In genomic region chr15:56930663-56931313, GRCh38 we compare ENCODE assay signal across 26 cellular contexts. TPM values are rescaled to one million over a fixed set of nuclear protein-coding genes. Genes with fewer than 3 reads are reported as not detected.
DNase-seq lines count a peak whose midpoint lies in the region; ATAC-seq, FAIRE-seq and TF ChIP-seq lines count a peak whose summit lies in the region.
"Had no signal": no experiment of that assay in that cellular context is flagged by ENCODE, and none has a peak within 500 bp of the region (broad histone marks: within the 10 kb centered on the region; RNA-seq: fewer than 3 reads in every experiment).

No MANE protein-coding gene starts in this region.

- no peaks in the 10 kb centered on the region for H3K9me2 ChIP-seq in hepatocyte (replicated peaks; ENCODE audit: insufficient read depth)

- WGBS in hepatocyte (ENCODE audit: low lambda C conversion rate, missing lambda C conversion rate) = 79% methylated on average over 2 of the region's 2 CpGs
- 3% methylated on average over 2 of the region's 2 CpGs for WGBS in thymus

- FAIRE-seq in RCC 7860 (lab: Jason Lieb, UNC) = no peak
- FAIRE-seq: A204.1, K562 had no signal

- no peak for DNase-seq in activated CD8-positive, alpha-beta T cell treated with anti-CD3 and anti-CD28 coated beads for 36 hours
- no peak for DNase-seq in activated CD8-positive, alpha-beta T cell treated with anti-CD3 and anti-CD28 coated beads, Interleukin-2, amount 10 ng/mL, durations not matched to agents 7 days and 5 days
- DNase-seq in T-cell (no peak), hepatocyte (ENCODE audit: low spot score) (no peak), HCEC 1CT (no peak), RCC 7860 (ENCODE audit: low spot score) (no peak), vagina (ENCODE audit: extremely low spot score in 2 of 2) (no peak)
- DNase-seq: activated CD4-positive, alpha-beta T cell treated with anti-CD3 and anti-CD28 coated beads for 1 hour; activated CD8-positive, alpha-beta memory T cell treated with anti-CD3 and anti-CD28 coated beads, Interleukin-2, amount 10 ng/mL, durations not matched to agents 7 days and 5 days; amygdala; C1 segment of cervical spinal cord; DMS53; effector memory CD4-positive, alpha-beta T cell; heart right ventricle; immature natural killer cell; NCI-H1092; NCI-H2029 treated with DMSO at 0.1 percent for 48 hours; NCI-H510A; stimulated activated CD4-positive, alpha-beta T cell treated with anti-CD3 and anti-CD28 coated beads, Interleukin-1b, Interleukin-23, amount 100 ng/mL, for 48 hours; stimulated activated naive CD4-positive, alpha-beta T cell treated with Interleukin-2 at 50 U/mL for 16 hours had no signal

- H3K27ac Mint-ChIP-seq in activated CD8-positive, alpha-beta T cell treated with anti-CD3 and anti-CD28 coated beads for 36 hours = peak overlapping the region; percentile 61
- H3K27ac Mint-ChIP-seq in activated CD8-positive, alpha-beta T cell treated with anti-CD3 and anti-CD28 coated beads, Interleukin-2, amount 10 ng/mL, durations not matched to agents 7 days and 5 days = no peak overlapping the region
- peak overlapping the region; percentile 16 to 69 for H3K27ac Mint-ChIP-seq in T-cell
- H3K27ac Mint-ChIP-seq: activated CD8-positive, alpha-beta memory T cell treated with anti-CD3 and anti-CD28 coated beads, Interleukin-2, amount 10 ng/mL, durations not matched to agents 7 days and 5 days; activated T-helper 17 cell treated with anti-CD3 and anti-CD28 coated beads, Interleukin-2, amount 50 U/mL, for 72 hours had no signal

- H3K4me3 ChIP-seq in hepatocyte (no peak overlapping the region), thymus (ENCODE audit: low read length) (peak overlapping the region; percentile 49), vagina (no peak overlapping the region)
- H3K4me3 ChIP-seq: heart right ventricle, K562, lung had no signal

- POLR2A ChIA-PET in activated CD8-positive, alpha-beta T cell treated with anti-CD3 and anti-CD28 coated beads for 36 hours (lab: Charles Lee) = interaction anchor here (1.0 to 1.3 kb wide), 2 partner anchors 11 to 12 kb away, joined by 4 to 5 read pairs; no protein-coding TSS in a partner anchor
- POLR2A ChIA-PET in activated CD8-positive, alpha-beta T cell treated with anti-CD3 and anti-CD28 coated beads, Interleukin-2, amount 10 ng/mL, durations not matched to agents 7 days and 5 days (lab: Charles Lee) = interaction anchor here (0.6 kb wide), 1 partner anchor 48 kb away, joined by 5 read pairs; no protein-coding TSS in a partner anchor
- POLR2A ChIA-PET in T-cell (lab: Charles Lee) = interaction anchor here (0.6 to 0.9 kb wide), 3 partner anchors 9 to 201 kb away, joined by 3 to 6 read pairs (median 3); no protein-coding TSS in a partner anchor

- H3K4me1 Mint-ChIP-seq in activated CD8-positive, alpha-beta T cell treated with anti-CD3 and anti-CD28 coated beads for 36 hours (ENCODE audit: low read depth) = peaks cover 71% of the 10 kb centered on the region
- H3K4me1 Mint-ChIP-seq in activated CD8-positive, alpha-beta T cell treated with anti-CD3 and anti-CD28 coated beads, Interleukin-2, amount 10 ng/mL, durations not matched to agents 7 days and 5 days (ENCODE audit: low read depth) = peaks cover 27% of the 10 kb centered on the region
- H3K4me1 Mint-ChIP-seq in T-cell = peaks cover 74 to 85% (median 82%) of the 10 kb centered on the region in 3 donors

- CTCF ChIA-PET in activated CD8-positive, alpha-beta T cell treated with anti-CD3 and anti-CD28 coated beads for 36 hours (lab: Charles Lee) = interaction anchor here (1.3 kb wide), 1 partner anchor 11 kb away, joined by 3 read pairs; no protein-coding TSS in a partner anchor
- CTCF ChIA-PET in activated CD8-positive, alpha-beta T cell treated with anti-CD3 and anti-CD28 coated beads, Interleukin-2, amount 10 ng/mL, durations not matched to agents 7 days and 5 days (lab: Charles Lee) = interaction anchor here (1.6 kb wide), 1 partner anchor 61 kb away, joined by 3 read pairs; no protein-coding TSS in a partner anchor
- CTCF ChIA-PET in T-cell (lab: Charles Lee) = no interaction called here

- H3K27ac ChIP-seq in hepatocyte (peak overlapping the region; percentile 18), thymus (ENCODE audit: low read depth) (peak overlapping the region; percentile 85), vagina (no peak overlapping the region)
- H3K27ac ChIP-seq: heart right ventricle, RWPE1 had no signal

- H3K9me3 ChIP-seq in hepatocyte (ENCODE audit: low read depth) (no peaks in the 10 kb centered on the region), thymus (ENCODE audit: control insufficient read depth) (no peaks in the 10 kb centered on the region), vagina (no peaks in the 10 kb centered on the region)

- H3K4me3 Mint-ChIP-seq in activated CD8-positive, alpha-beta T cell treated with anti-CD3 and anti-CD28 coated beads for 36 hours = no peak overlapping the region
- H3K4me3 Mint-ChIP-seq in activated CD8-positive, alpha-beta T cell treated with anti-CD3 and anti-CD28 coated beads, Interleukin-2, amount 10 ng/mL, durations not matched to agents 7 days and 5 days = no peak overlapping the region
- H3K4me3 Mint-ChIP-seq in T-cell = peak overlapping the region in 1 of 3 donors; percentile 53
- H3K4me3 Mint-ChIP-seq: activated CD8-positive, alpha-beta memory T cell treated with anti-CD3 and anti-CD28 coated beads, Interleukin-2, amount 10 ng/mL, durations not matched to agents 7 days and 5 days; activated T-helper 17 cell treated with anti-CD3 and anti-CD28 coated beads, Interleukin-2, amount 50 U/mL, for 72 hours; immature natural killer cell had no signal

- no peak for TF ChIP-seq POLR2A in vagina (IDR thresholded peaks at IDR 0.05)

- intact Hi-C loops in activated CD8-positive, alpha-beta T cell treated with anti-CD3 and anti-CD28 coated beads for 36 hours (cut with micrococcal nuclease) = loop anchor here (10.0 kb wide), 1 partner anchor 54 kb away; no protein-coding TSS in a partner anchor
- intact Hi-C loops in vagina (cut with DNase I) = loop anchor here (5.0 kb wide), 1 partner anchor 2002 kb away; the partner anchor contains the start of gene SLTM

- H3K4me2 ChIP-seq in hepatocyte = peak overlapping the region; percentile 14

- H2AFZ ChIP-seq in hepatocyte = no peak overlapping the region

- no peak for TF ChIP-seq CTCF in activated CD8-positive, alpha-beta T cell treated with anti-CD3 and anti-CD28 coated beads for 36 hours (IDR thresholded peaks at IDR 0.05)
- TF ChIP-seq CTCF in hepatocyte (IDR thresholded peaks at IDR 0.05; ENCODE audit: poor library complexity) (no peak), vagina (IDR thresholded peaks at IDR 0.05) (no peak)

- peaks cover 39% of the 10 kb centered on the region for H3K36me3 Mint-ChIP-seq in activated CD8-positive, alpha-beta T cell treated with anti-CD3 and anti-CD28 coated beads for 36 hours (ENCODE audit: low read depth)
- peaks cover 56% of the 10 kb centered on the region for H3K36me3 Mint-ChIP-seq in activated CD8-positive, alpha-beta T cell treated with anti-CD3 and anti-CD28 coated beads, Interleukin-2, amount 10 ng/mL, durations not matched to agents 7 days and 5 days (ENCODE audit: low read depth)
- H3K36me3 Mint-ChIP-seq in T-cell = peaks cover 44% of the 10 kb centered on the region

- no peaks in the 10 kb centered on the region for H3K27me3 Mint-ChIP-seq in activated CD8-positive, alpha-beta T cell treated with anti-CD3 and anti-CD28 coated beads for 36 hours
- no peaks in the 10 kb centered on the region for H3K27me3 Mint-ChIP-seq in activated CD8-positive, alpha-beta T cell treated with anti-CD3 and anti-CD28 coated beads, Interleukin-2, amount 10 ng/mL, durations not matched to agents 7 days and 5 days (ENCODE audit: low read depth)
- no peaks in the 10 kb centered on the region for H3K27me3 Mint-ChIP-seq in T-cell
- H3K27me3 Mint-ChIP-seq: activated CD8-positive, alpha-beta memory T cell treated with anti-CD3 and anti-CD28 coated beads, Interleukin-2, amount 10 ng/mL, durations not matched to agents 7 days and 5 days; activated T-helper 17 cell treated with anti-CD3 and anti-CD28 coated beads, Interleukin-2, amount 50 U/mL, for 72 hours had no signal

- peaks cover 40% of the 10 kb centered on the region for H4K20me1 ChIP-seq in hepatocyte (ENCODE audit: insufficient read depth, poor library complexity, severe bottlenecking)

- no peaks in the 10 kb centered on the region for H3K9me3 Mint-ChIP-seq in activated CD8-positive, alpha-beta T cell treated with anti-CD3 and anti-CD28 coated beads for 36 hours
- no peaks in the 10 kb centered on the region for H3K9me3 Mint-ChIP-seq in activated CD8-positive, alpha-beta T cell treated with anti-CD3 and anti-CD28 coated beads, Interleukin-2, amount 10 ng/mL, durations not matched to agents 7 days and 5 days (ENCODE audit: insufficient read depth)
- H3K9me3 Mint-ChIP-seq in T-cell = peaks cover 0 to 3% (median 3%) of the 10 kb centered on the region in 3 donors
- H3K9me3 Mint-ChIP-seq: activated T-helper 17 cell treated with anti-CD3 and anti-CD28 coated beads, Interleukin-2, amount 50 U/mL, for 72 hours; immature natural killer cell had no signal

- H3K4me1 ChIP-seq in hepatocyte (ENCODE audit: insufficient read depth) (peaks cover 36% of the 10 kb centered on the region), thymus (ENCODE audit: control insufficient read depth, insufficient read depth, low read length) (peaks cover 21% of the 10 kb centered on the region), vagina (peaks cover 83% of the 10 kb centered on the region)

- peaks cover 98% of the 10 kb centered on the region for H3K79me2 ChIP-seq in hepatocyte

- H3K27me3 ChIP-seq in hepatocyte = no peaks in the 10 kb centered on the region
- no peaks in the 10 kb centered on the region for H3K27me3 ChIP-seq in thymus (ENCODE audit: control insufficient read depth, insufficient read depth)
- H3K27me3 ChIP-seq in vagina = no peaks in the 10 kb centered on the region
- H3K27me3 ChIP-seq: heart right ventricle had no signal

- H3K36me3 ChIP-seq in hepatocyte (replicated peaks; ENCODE audit: insufficient read depth, low read depth) (no peaks in the 10 kb centered on the region), thymus (ENCODE audit: control insufficient read depth, insufficient read depth) (peaks cover 8% of the 10 kb centered on the region), vagina (peaks cover 0 to 5% of the 10 kb centered on the region in 2 donors)

- ATAC-seq in activated CD8-positive, alpha-beta T cell treated with anti-CD3 and anti-CD28 coated beads for 36 hours = no peak
- ATAC-seq in activated CD8-positive, alpha-beta T cell treated with anti-CD3 and anti-CD28 coated beads, Interleukin-2, amount 10 ng/mL, durations not matched to agents 7 days and 5 days = no peak
- ATAC-seq in T-cell (replicated peaks in 1 of 4) = no peak
- ATAC-seq: activated CD8-positive, alpha-beta memory T cell treated with anti-CD3 and anti-CD28 coated beads, Interleukin-2, amount 10 ng/mL, durations not matched to agents 7 days and 5 days; activated T-helper 17 cell treated with anti-CD3 and anti-CD28 coated beads, Interleukin-2, amount 50 U/mL, for 72 hours; K562 had no signal

RNA-seq across cellular contexts. Expression of gene TCF12, which starts 12.3 kb away (rescaled TPM):
- total RNA-seq in activated CD8-positive, alpha-beta T cell treated with anti-CD3 and anti-CD28 coated beads for 36 hours = 10 to 100 TPM; 60.5 to 67.4 TPM
- 10 to 100 TPM; 63.4 to 70.7 TPM for total RNA-seq in activated CD8-positive, alpha-beta T cell treated with anti-CD3 and anti-CD28 coated beads, Interleukin-2, amount 10 ng/mL, durations not matched to agents 7 days and 5 days
- total RNA-seq in T-cell (10 to 100 TPM; 68.0 to 94.3 (median 83.0) TPM), hepatocyte (86.6 and 93.2 TPM in 2 replicates), vagina (138 TPM)
- polyA plus RNA-seq in hepatocyte (30.3 and 42.0 TPM in 2 replicates), thymus (45.2 TPM)

Comparison
In these comparisons a context has a peak if more than half of its experiments do, and no peak if none do; other contexts are left out.
1. CTCF ChIA-PET loops: an anchor here in activated CD8-positive, alpha-beta T cell treated with anti-CD3 and anti-CD28 coated beads for 36 hours (1.3 kb wide) and activated CD8-positive, alpha-beta T cell treated with anti-CD3 and anti-CD28 coated beads, Interleukin-2, amount 10 ng/mL, durations not matched to agents 7 days and 5 days (1.6 kb wide); none called in T-cell.